In genomic region chr11:123487157-123487744, GRCh38 we compare ENCODE assay signal across 14 cellular contexts. TPM values are rescaled to one million over a fixed set of nuclear protein-coding genes. Genes with fewer than 3 reads are reported as not detected.
A peak's percentile ranks its signal among the peaks of the same experiment; 100 is the strongest.
DNase-seq lines count a peak whose midpoint lies in the region; ATAC-seq and TF ChIP-seq lines count a peak whose summit lies in the region.
"Had no signal": no experiment of that assay in that cellular context is flagged by ENCODE, and none has a peak within 500 bp of the region (broad histone marks: within the 10 kb centered on the region; RNA-seq: fewer than 3 reads in every experiment).

No MANE protein-coding gene starts in this region.

- intact Hi-C loops in Right ventricle myocardium inferior (cut with DNase I): no loop called here
- intact Hi-C loops in cardiac septum (cut with DNase I): no loop called here
- intact Hi-C loops in body of pancreas (cut with DNase I): loop anchor here (10.0 kb wide), 1 partner anchor 182 kb away; no protein-coding TSS in a partner anchor

- ATAC-seq in Right ventricle myocardium inferior (peak; percentile 33), body of pancreas (no peak), HG03196 (IDR thresholded peaks at IDR 0.05; ENCODE audit: unreplicated experiment) (no peak)
- no peak for ATAC-seq in activated T-cell treated with anti-CD3 and anti-CD28 coated beads, Interleukin-2, amount 50 U/mL, for 72 hours (replicated peaks in 1 of 2)

- DNase-seq in Right ventricle myocardium inferior (ENCODE audit: missing footprints): no peak
- no peak for DNase-seq in cardiac septum (ENCODE audit: low spot score)
- peak; percentile 20 for DNase-seq in choroid plexus epithelial cell (ENCODE audit: low read depth)
- DNase-seq in superior temporal gyrus (ENCODE audit: extremely low spot score): peak; percentile 55
- DNase-seq in activated T-cell treated with anti-CD3 and anti-CD28 coated beads, Interleukin-2, amount 50 U/mL, for 72 hours: no peak
- DNase-seq in body of pancreas: no peak
- DNase-seq: IMR-90, NCI-H187, NCI-H446, NCI-H82 had no signal

- H3K36me3 ChIP-seq in HEK293 (ENCODE audit: control insufficient read depth in 2 of 2, insufficient read depth in 1 of 2, low read length in 2 of 2): no peaks in the 10 kb centered on the region
- H3K36me3 ChIP-seq in body of pancreas (replicated peaks in 1 of 2; ENCODE audit: insufficient read depth in 1 of 2, low read depth in 2 of 2): no peaks in the 10 kb centered on the region

- H3K4me1 ChIP-seq in HEK293 (ENCODE audit: control insufficient read depth, insufficient read depth, low read length) (no peaks in the 10 kb centered on the region), body of pancreas (no peaks in the 10 kb centered on the region)

- no peaks in the 10 kb centered on the region for H3K27me3 ChIP-seq in body of pancreas

- no peaks in the 10 kb centered on the region for H3K9me3 Mint-ChIP-seq in activated T-cell treated with anti-CD3 and anti-CD28 coated beads, Interleukin-2, amount 50 U/mL, for 72 hours

- H3K4me3 Mint-ChIP-seq in activated T-cell treated with anti-CD3 and anti-CD28 coated beads, Interleukin-2, amount 50 U/mL, for 72 hours: no peak overlapping the region

- H3K27ac ChIP-seq in HEK293 (ENCODE audit: extremely low read depth, low read depth, low read length): no peak overlapping the region
- H3K27ac ChIP-seq in body of pancreas: no peak overlapping the region
- H3K27ac ChIP-seq: C4-2B, SK-N-MC had no signal

- WGBS in body of pancreas, 2 donors: 58 to 66% methylated on average over 7 to 8 of the region's 8 CpGs

- H3K36me3 Mint-ChIP-seq in activated T-cell treated with anti-CD3 and anti-CD28 coated beads, Interleukin-2, amount 50 U/mL, for 72 hours (ENCODE audit: insufficient read depth in 2 of 2): peaks cover 0 to 3% of the 10 kb centered on the region in 2 donors

- TF ChIP-seq CTCF in HEK293 (tag by site-specific recombination; IDR thresholded peaks at IDR 0.05) (no peak), choroid plexus epithelial cell (conservative IDR thresholded peaks at IDR 0.05; ENCODE audit: low read depth, low read length) (no peak), body of pancreas (IDR thresholded peaks at IDR 0.05) (no peak)

- POLR2A ChIA-PET in HEK293 (lab: Yijun Ruan, JAX): no interaction called here

- no peak overlapping the region for H3K27ac Mint-ChIP-seq in activated T-cell treated with anti-CD3 and anti-CD28 coated beads, Interleukin-2, amount 50 U/mL, for 72 hours

- no peak for TF ChIP-seq POLR2A in body of pancreas (IDR thresholded peaks at IDR 0.05)

- CTCF ChIA-PET in HEK293 (lab: Yijun Ruan, JAX): interaction anchor here (1.0 to 1.8 kb wide), 3 partner anchors 9 to 385 kb away, joined by 3 to 6 read pairs (median 5); no protein-coding TSS in a partner anchor

- peaks cover 28% of the 10 kb centered on the region for H3K4me1 Mint-ChIP-seq in activated T-cell treated with anti-CD3 and anti-CD28 coated beads, Interleukin-2, amount 50 U/mL, for 72 hours (ENCODE audit: low read depth)

- H3K9me3 ChIP-seq in HEK293 (ENCODE audit: control insufficient read depth, insufficient read depth, low read depth, low read length): no peaks in the 10 kb centered on the region
- no peaks in the 10 kb centered on the region for H3K9me3 ChIP-seq in body of pancreas

- no peaks in the 10 kb centered on the region for H3K27me3 Mint-ChIP-seq in activated T-cell treated with anti-CD3 and anti-CD28 coated beads, Interleukin-2, amount 50 U/mL, for 72 hours (ENCODE audit: low read depth)

- H3K4me3 ChIP-seq in HEK293 (ENCODE audit: low read depth, low read length) (no peak overlapping the region), choroid plexus epithelial cell (ENCODE audit: low read depth, low read length) (no peak overlapping the region), body of pancreas (no peak overlapping the region)
- H3K4me3 ChIP-seq: SK-N-MC had no signal

TF ChIP-seq in HEK293, 187 proteins besides CTCF, POLR2A, EP300 and RAD21:
- no peak for TF ChIP-seq BCL11B (tag by site-specific recombination; IDR thresholded peaks at IDR 0.05; ENCODE audit: low read depth)
- TF ChIP-seq ZNF2 (tag by site-specific recombination; IDR thresholded peaks at IDR 0.05): peak; percentile 84
TF ChIP-seq in HEK293: peak in this region for 1.

RNA-seq across cellular contexts. Expression of gene GRAMD1B, which starts 57.2 kb away (rescaled TPM):
- 17.6 TPM for total RNA-seq in Right ventricle myocardium inferior
- 15.3 TPM for total RNA-seq in cardiac septum
- 100 to 1,000 TPM in 1 of 2 donors, 10 to 100 TPM in 1; 64.0 to 107 TPM for total RNA-seq in activated T-cell treated with anti-CD3 and anti-CD28 coated beads, Interleukin-2, amount 50 U/mL, for 72 hours
- total RNA-seq in body of pancreas: 1 to 10 TPM in 1 of 2 donors, under 1 TPM in 1; 0.66 to 3.4 TPM

Comparison
In these comparisons a context has a peak if more than half of its experiments do, and no peak if none do; other contexts are left out.
1. DNase-seq: peak in choroid plexus epithelial cell (single experiment) and superior temporal gyrus (single experiment); none in Right ventricle myocardium inferior (single experiment), cardiac septum (single experiment), activated T-cell treated with anti-CD3 and anti-CD28 coated beads, Interleukin-2, amount 50 U/mL, for 72 hours (0 of 2) and body of pancreas (0 of 4).